21 cellular contexts compared by ENCODE assay signal in the genomic region with DNA sequence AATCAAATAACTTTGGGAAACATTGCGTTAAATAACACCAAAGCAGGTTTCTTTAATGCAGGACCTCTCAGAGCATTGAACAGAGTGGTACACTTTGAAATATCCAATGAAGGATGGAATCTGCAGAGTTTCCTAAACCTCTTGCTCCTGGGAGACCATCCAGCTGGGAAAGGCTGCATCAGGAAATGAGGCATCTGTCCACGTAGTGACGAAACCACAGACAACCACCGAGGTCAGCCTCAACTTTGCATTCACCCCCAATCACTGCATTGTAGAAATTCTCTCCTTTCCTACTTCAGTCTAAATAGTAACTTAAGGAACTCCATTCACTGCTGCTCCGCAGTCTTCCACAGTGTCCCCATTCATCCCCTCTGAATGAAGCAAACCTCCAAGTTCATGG.
A peak's percentile ranks its signal among the peaks of the same experiment; 100 is the strongest.
DNase-seq lines count a peak whose midpoint lies in the region; ATAC-seq, FAIRE-seq and TF ChIP-seq lines count a peak whose summit lies in the region.
"Had no signal": no experiment of that assay in that cellular context is flagged by ENCODE, and none has a peak within 500 bp of the region (broad histone marks: within the 10 kb centered on the region; RNA-seq: fewer than 3 reads in every experiment).

No MANE protein-coding gene starts in this region.

- no peak overlapping the region for H3K9ac ChIP-seq in adipocyte (ENCODE audit: low read length)
- H3K9ac ChIP-seq: parathyroid adenoma had no signal

- peaks cover 29% of the 10 kb centered on the region for H3K4me1 ChIP-seq in adipocyte (ENCODE audit: control insufficient read depth, insufficient read depth, low read length)

- ATAC-seq in GM18511 (IDR thresholded peaks at IDR 0.05; ENCODE audit: unreplicated experiment) (no peak), HG02763 (IDR thresholded peaks at IDR 0.05; ENCODE audit: unreplicated experiment) (no peak)
- ATAC-seq: body of pancreas; CD8-positive, alpha-beta T cell; GM23338; left cardiac atrium had no signal

- H3K9me3 ChIP-seq in adipocyte (ENCODE audit: control insufficient read depth, low read length) = no peaks in the 10 kb centered on the region
- H3K9me3 ChIP-seq: body of pancreas, thyroid gland had no signal

- DNase-seq in GM04504 (ENCODE audit: low read depth) (peak; percentile 42), adipocyte (ENCODE audit: low read depth) (peak; percentile 36), fibroblast of pulmonary artery (ENCODE audit: low read depth) (peak; percentile 89), urothelium cell line (ENCODE audit: low spot score) (peak; percentile 12), NOMO-1 (lab: John Stamatoyannopoulos, UW; ENCODE audit: unreplicated experiment in 2 of 2) (no peak)
- DNase-seq: activated CD4-positive, CD25-positive, alpha-beta regulatory T cell treated with anti-CD3 and anti-CD28 coated beads, Interleukin-2, amount 50 U/mL, for 72 hours; activated gamma-delta T cell treated with Interleukin-2 at 50 U/mL for 16 hours; body of pancreas; CD8-positive, alpha-beta T cell; left cardiac atrium; NCI-H187 treated with DMSO at 0.1 percent for 48 hours; NCI-H510A; SIG-M5; T-helper 2 cell; thyroid gland had no signal

- H3K27me3 ChIP-seq in adipocyte (replicated peaks; ENCODE audit: control insufficient read depth, insufficient read depth, low read length) = no peaks in the 10 kb centered on the region
- H3K27me3 ChIP-seq: body of pancreas, thyroid gland had no signal

- FAIRE-seq in urothelium cell line (lab: Jason Lieb, UNC) = no peak
- FAIRE-seq: HTR-8/SVneo had no signal

- TF ChIP-seq CTCF in fibroblast of pulmonary artery (IDR thresholded peaks at IDR 0.05; ENCODE audit: low read length, missing control alignments) = no peak

- H3K4me3 ChIP-seq in adipocyte (ENCODE audit: low read length) (no peak overlapping the region), fibroblast of pulmonary artery (replicated peaks; ENCODE audit: low read depth, low read length) (no peak overlapping the region)
- H3K4me3 ChIP-seq: body of pancreas, GM23338, smooth muscle cell, thyroid gland had no signal

- no peaks in the 10 kb centered on the region for H3K36me3 ChIP-seq in adipocyte (ENCODE audit: control insufficient read depth, insufficient read depth, low read length, severe bottlenecking)
- H3K36me3 ChIP-seq: thyroid gland had no signal

Comparison
In these comparisons a context has a peak if more than half of its experiments do, and no peak if none do; other contexts are left out.
1. DNase-seq: peak in GM04504 (single experiment), adipocyte (single experiment), fibroblast of pulmonary artery (single experiment) and urothelium cell line (single experiment); none in NOMO-1 (0 of 2).